8 cellular contexts compared by ENCODE assay signal in the genomic region with DNA sequence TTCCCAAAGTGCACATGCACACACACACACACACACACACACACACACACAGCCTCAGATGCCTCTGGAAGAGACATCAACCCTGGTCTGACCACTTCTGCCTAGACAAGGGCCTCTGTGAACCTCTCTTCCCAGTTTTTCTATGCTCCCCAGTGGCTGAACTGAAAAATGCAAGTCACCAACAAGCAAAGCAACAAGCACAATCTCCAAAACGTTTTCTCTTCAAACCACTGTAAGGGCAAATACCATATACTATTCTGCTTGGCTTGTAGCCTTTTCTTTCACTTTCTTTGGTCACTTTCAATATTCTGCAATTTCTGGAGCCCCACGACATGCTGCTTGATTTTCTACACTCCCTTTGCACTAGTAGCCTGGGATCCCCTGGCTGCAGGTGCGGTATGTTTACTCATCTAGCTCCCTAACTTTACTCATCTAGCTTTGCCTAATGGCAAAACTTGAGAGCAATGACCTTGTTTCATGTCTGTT.
DNase-seq lines count a peak whose midpoint lies in the region; ATAC-seq and TF ChIP-seq lines count a peak whose summit lies in the region.

No MANE protein-coding gene starts in this region.

- peak overlapping the region; percentile 43; the same call in 1 of the 2 replicates for H3K9ac ChIP-seq in iPS-20b (ENCODE audit: low read depth, low read length)

- peaks cover 19% of the 10 kb centered on the region; the same call in 1 of the 2 replicates for H3K4me1 ChIP-seq in iPS-20b (ENCODE audit: insufficient read depth, low read length)

- POLR2A ChIA-PET in GM10248 (lab: Yijun Ruan, JAX): no interaction called here

- DNase-seq in GM10248 (ENCODE audit: extremely low spot score): peak; percentile 40
- DNase-seq in HT1080 (ENCODE audit: low read depth): peak; percentile 50
- DNase-seq in WERI-Rb-1: peak; percentile 64
- no peak for DNase-seq in activated naive CD4-positive, alpha-beta T cell treated with Interleukin-2 at 50 U/mL for 16 hours
- DNase-seq in GM19240 (ENCODE audit: insufficient read length, low spot score): no peak
- no peak for DNase-seq in T1000 (lab: John Stamatoyannopoulos, UW)

- H3K36me3 ChIP-seq in WERI-Rb-1: no peaks in the 10 kb centered on the region
- no peaks in the 10 kb centered on the region for H3K36me3 ChIP-seq in iPS-20b (ENCODE audit: insufficient read depth, low read depth, low read length)

- H3K4me3 ChIP-seq in WERI-Rb-1 (ENCODE audit: low read depth, low read length): no peak overlapping the region
- H3K4me3 ChIP-seq in iPS-20b (ENCODE audit: low read length): no peak overlapping the region

- H3K27ac ChIP-seq in WERI-Rb-1: no peak overlapping the region
- no peak overlapping the region for H3K27ac ChIP-seq in iPS-20b (ENCODE audit: low read length)

- H3K9me3 ChIP-seq in WERI-Rb-1 (ENCODE audit: severe bottlenecking): no peaks in the 10 kb centered on the region
- H3K9me3 ChIP-seq in iPS-20b (ENCODE audit: insufficient read depth, low read depth, low read length): no peaks in the 10 kb centered on the region

- TF ChIP-seq CTCF in GM10248 (IDR thresholded peaks at IDR 0.05; ENCODE audit: control extremely low read depth, extremely low read depth, low read depth, missing control alignments): no peak
- peak; percentile 77 for TF ChIP-seq CTCF in WERI-Rb-1 (IDR thresholded peaks at IDR 0.05; ENCODE audit: low read depth, low read length)

- H3K27me3 ChIP-seq in WERI-Rb-1 (ENCODE audit: insufficient read depth, low read depth, severe bottlenecking) (no peaks in the 10 kb centered on the region), iPS-20b (ENCODE audit: insufficient read depth, low read length) (no peaks in the 10 kb centered on the region)

- CTCF ChIA-PET in GM10248 (lab: Yijun Ruan, JAX): interaction anchor here (0.7 to 4.0 kb wide), 9 partner anchors 9 to 122 kb away, joined by 3 to 17 read pairs (median 3); partner anchors contain the start of gene DST

- peak; percentile 58 for ATAC-seq in GM21515 (IDR thresholded peaks at IDR 0.05; ENCODE audit: unreplicated experiment)

Comparison
In these comparisons a context has a peak if more than half of its experiments do, and no peak if none do; other contexts are left out.
1. DNase-seq: peak in GM10248 (single experiment), HT1080 (single experiment) and WERI-Rb-1 (single experiment); none in activated naive CD4-positive, alpha-beta T cell treated with Interleukin-2 at 50 U/mL for 16 hours (single experiment), GM19240 (single experiment) and T1000 (single experiment).